ENCODE assay signal across 14 cellular contexts in the genomic region with DNA sequence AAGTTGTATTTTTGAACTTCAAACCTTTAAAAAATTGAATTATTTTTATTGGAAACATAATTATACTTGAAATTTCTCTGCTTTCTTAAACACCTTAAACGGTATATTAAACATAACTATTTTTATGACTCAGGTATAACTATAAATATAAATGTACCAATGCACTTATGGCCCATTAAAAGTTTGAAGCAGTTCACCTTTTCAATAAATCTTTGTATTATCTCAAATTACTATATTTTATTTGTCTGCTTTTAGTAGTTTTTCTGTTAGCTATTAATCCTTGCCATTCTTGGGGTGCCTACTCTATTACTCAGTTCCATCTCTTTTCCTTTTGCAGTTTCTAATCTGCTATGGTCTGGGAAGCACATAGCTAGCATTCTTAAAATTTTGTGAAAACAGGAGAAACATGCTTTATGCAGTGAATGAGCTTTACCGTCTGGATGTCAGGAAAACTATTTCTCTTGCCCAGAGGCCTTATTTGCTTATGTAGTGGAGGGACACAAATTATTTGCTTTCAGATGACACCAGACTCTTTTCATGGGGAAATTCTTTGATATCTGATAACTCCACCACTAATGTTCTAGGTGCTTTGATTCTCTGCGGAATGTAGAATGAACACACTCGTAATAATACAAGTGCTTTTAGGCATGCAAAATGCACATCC.
DNase-seq lines count a peak whose midpoint lies in the region; ATAC-seq, FAIRE-seq and TF ChIP-seq lines count a peak whose summit lies in the region.
"Had no signal": no experiment of that assay in that cellular context is flagged by ENCODE, and none has a peak within 500 bp of the region (broad histone marks: within the 10 kb centered on the region; RNA-seq: fewer than 3 reads in every experiment).

No MANE protein-coding gene starts in this region.

- no peak overlapping the region for H2AFZ ChIP-seq in K562 (ENCODE audit: low read depth, low read length)

- H3K27me3 ChIP-seq in K562 (ENCODE audit: control insufficient read depth in 2 of 2, insufficient read depth in 2 of 2, low read length in 2 of 2) (no peaks in the 10 kb centered on the region), pancreas (no peaks in the 10 kb centered on the region)
- H3K27me3 ChIP-seq: spleen, tibial artery had no signal

- intact Hi-C loops in K562 (cut with micrococcal nuclease) = no loop called here
- intact Hi-C loops in pancreas (cut with DNase I) = no loop called here

- peak overlapping the region; percentile 33 for H3K4me3 Mint-ChIP-seq in type B pancreatic cell

- H4K20me1 ChIP-seq in K562 (replicated peaks; ENCODE audit: control insufficient read depth, insufficient read depth, low read length) = no peaks in the 10 kb centered on the region

- H3K9me3 ChIP-seq in K562 (replicated peaks; ENCODE audit: control insufficient read depth, insufficient read depth, low read depth, low read length) (no peaks in the 10 kb centered on the region), pancreas (no peaks in the 10 kb centered on the region)
- H3K9me3 ChIP-seq: HAP-1, spleen, tibial artery had no signal

- CTCF ChIA-PET in K562 (lab: Yijun Ruan, JAX; ENCODE audit: low intra/inter-chr PET ratio) = no interaction called here

- peaks cover 4% of the 10 kb centered on the region for H3K9me3 Mint-ChIP-seq in type B pancreatic cell

- H3K27me3 Mint-ChIP-seq in type B pancreatic cell = no peaks in the 10 kb centered on the region

- no peak overlapping the region for H3K27ac ChIP-seq in K562 (ENCODE audit: extremely low read depth, low read depth, low read length)
- no peak overlapping the region for H3K27ac ChIP-seq in pancreas
- H3K27ac ChIP-seq: 22Rv1, spleen, tibial artery had no signal

- H3K9me1 ChIP-seq in K562 (ENCODE audit: control insufficient read depth, insufficient read depth, low read length) = no peaks in the 10 kb centered on the region

- peaks cover 51% of the 10 kb centered on the region for H3K4me1 Mint-ChIP-seq in type B pancreatic cell (ENCODE audit: unreplicated experiment)

- peak overlapping the region; percentile 8 for H3K27ac Mint-ChIP-seq in type B pancreatic cell

- H3K4me2 ChIP-seq in K562 (ENCODE audit: insufficient read depth, low read length) = no peak overlapping the region

- no peak overlapping the region for H3K4me3 ChIP-seq in K562
- no peak overlapping the region for H3K4me3 ChIP-seq in pancreas
- H3K4me3 ChIP-seq: HAP-1, spleen, tibial artery had no signal

- no peak for TF ChIP-seq RAD21 in K562 (CRISPR knock-in tag; conservative IDR thresholded peaks at IDR 0.05 in 1 of 2, IDR thresholded peaks at IDR 0.05 in 1 of 2)

- no peak for TF ChIP-seq POLR2A in K562 (conservative IDR thresholded peaks at IDR 0.05)

- H3K36me3 Mint-ChIP-seq in type B pancreatic cell = no peaks in the 10 kb centered on the region

- in situ Hi-C loops in K562 (cut with MboI) = no loop called here

- H3K36me3 ChIP-seq in K562 (ENCODE audit: control insufficient read depth, insufficient read depth, low read length) (no peaks in the 10 kb centered on the region), pancreas (no peaks in the 10 kb centered on the region)
- H3K36me3 ChIP-seq: HAP-1, spleen, tibial artery had no signal

- TF ChIP-seq EP300 in K562 (IDR thresholded peaks at IDR 0.05; ENCODE audit: low read length) = no peak

- DNase-seq in NCI-H146 (lab: John Stamatoyannopoulos, UW) (peak; percentile 17), NCI-H146 treated with DMSO at 0.1 percent for 48 hours (lab: John Stamatoyannopoulos, UW; ENCODE audit: unreplicated experiment) (no peak), K562 (ENCODE audit: extremely low read depth in 1 of 4, low spot score in 3 of 4) (no peak), left kidney (ENCODE audit: low read depth, low spot score) (peak; percentile 66), type B pancreatic cell (ENCODE audit: extremely low spot score, unreplicated experiment) (no peak), NCI-H1092 treated with DMSO at 0.1 percent for 48 hours (lab: John Stamatoyannopoulos, UW) (no peak), pancreas (no peak)
- DNase-seq in activated effector memory CD4-positive, alpha-beta T cell treated with Interleukin-2 at 50 U/mL for 16 hours = no peak
- DNase-seq: NCI-H2171 treated with DMSO at 0.1 percent for 48 hours, spleen, tibial artery had no signal

- no peak for ATAC-seq in K562
- no peak for ATAC-seq in pancreas

- H3K9ac ChIP-seq in K562 (ENCODE audit: insufficient read depth in 1 of 2, low read depth in 2 of 2, low read length in 2 of 2) = no peak overlapping the region

- TF ChIP-seq CTCF in K562 (IDR thresholded peaks at IDR 0.05 in 2 of 3, conservative IDR thresholded peaks at IDR 0.05 in 1 of 3; ENCODE audit: insufficient read depth in 2 of 3, low read depth in 1 of 3, low read length in 3 of 3) (no peak), type B pancreatic cell (conservative IDR thresholded peaks at IDR 0.05) (no peak), pancreas (IDR thresholded peaks at IDR 0.05) (no peak)

- BruUV-seq in K562 (replicated peaks; lab: Mats Ljungman, UMichigan) = no TSS peak

- FAIRE-seq in K562 (lab: Jason Lieb, UNC) (no peak), pancreas (lab: Jason Lieb, UNC) (no peak)
- FAIRE-seq: GM12891 had no signal

- no peaks in the 10 kb centered on the region for H3K79me2 ChIP-seq in K562 (ENCODE audit: control insufficient read depth, insufficient read depth, low read length)

- H3K4me1 ChIP-seq in K562 (replicated peaks in 1 of 2; ENCODE audit: control insufficient read depth in 2 of 2, insufficient read depth in 2 of 2, low read length in 2 of 2) = peaks cover 0 to 9% of the 10 kb centered on the region in 2 experiments; a peak in 2 of 5 replicates
- H3K4me1 ChIP-seq in pancreas = peaks cover 0 to 24% (median 19%) of the 10 kb centered on the region in 3 donors

- POLR2A ChIA-PET in K562 (lab: Yijun Ruan, JAX) = no interaction called here

- WGBS in K562 (ENCODE audit: insufficient coverage, low coverage, missing lambda C conversion rate) = 52% methylated on average over 4 of the region's 4 CpGs
- 78 to 81% methylated on average over 4 of the region's 4 CpGs for WGBS in pancreas, 2 donors

TF ChIP-seq in K562, 482 proteins besides CTCF, POLR2A, EP300 and RAD21:
- TF ChIP-seq ZNF507 (tag; conservative IDR thresholded peaks at IDR 0.05) (peak; percentile 81), MTF1 (CRISPR knock-in tag; IDR thresholded peaks at IDR 0.05; ENCODE audit: borderline replicate concordance) (no peak)

Comparison
In these comparisons a context has a peak if more than half of its experiments do, and no peak if none do; other contexts are left out.
1. DNase-seq: peak in NCI-H146 (single experiment) and left kidney (single experiment); none in NCI-H146 treated with DMSO at 0.1 percent for 48 hours (single experiment), K562 (0 of 4), type B pancreatic cell (single experiment), activated effector memory CD4-positive, alpha-beta T cell treated with Interleukin-2 at 50 U/mL for 16 hours (single experiment), NCI-H1092 treated with DMSO at 0.1 percent for 48 hours (single experiment) and pancreas (0 of 6).